Comparison of ENCODE assay signal across 24 cellular contexts in genomic region chr5:9173281-9174048, GRCh38.
DNase-seq lines count a peak whose midpoint lies in the region; ATAC-seq and TF ChIP-seq lines count a peak whose summit lies in the region.
"Had no signal": no experiment of that assay in that cellular context is flagged by ENCODE, and none has a peak within 500 bp of the region (broad histone marks: within the 10 kb centered on the region; RNA-seq: fewer than 3 reads in every experiment).

No MANE protein-coding gene starts in this region.

- H2AFZ ChIP-seq in fibroblast of lung (ENCODE audit: low read length): no peak overlapping the region

- no peak overlapping the region for H3K4me3 ChIP-seq in fibroblast of lung (replicated peaks in 1 of 4; ENCODE audit: control extremely low read depth in 1 of 4, insufficient read depth in 1 of 4, low read depth in 3 of 4, low read length in 4 of 4)
- H3K4me3 ChIP-seq in body of pancreas: no peak overlapping the region
- H3K4me3 ChIP-seq: BLaER1 treated with 17β-estradiol and CSF1 and Interleukin-3, amounts not matched to agents 10 nM and 100 nM; colonic mucosa; left ventricle myocardium inferior; vagina had no signal

- 55 to 90% methylated on average over 3 of the region's 3 CpGs for WGBS in body of pancreas, 2 donors

- no peak overlapping the region for H3K4me2 ChIP-seq in fibroblast of lung (ENCODE audit: extremely low read depth, insufficient read depth, low read length)
- H3K4me2 ChIP-seq: BLaER1 treated with 17β-estradiol and CSF1 and Interleukin-3, amounts not matched to agents 10 nM and 100 nM had no signal

- ATAC-seq in sciatic nerve (peak; percentile 40), body of pancreas (no peak)
- ATAC-seq: stimulated activated naive CD8-positive, alpha-beta T cell treated with anti-CD3 and anti-CD28 coated beads, Interleukin-15, amount 100 ng/mL, for 72 hours had no signal

- H3K4me1 ChIP-seq in fibroblast of lung (ENCODE audit: control insufficient read depth, extremely low read depth, insufficient read depth, low read length) (peaks cover 12% of the 10 kb centered on the region), body of pancreas (no peaks in the 10 kb centered on the region)
- H3K4me1 ChIP-seq: BLaER1 treated with 17β-estradiol and CSF1 and Interleukin-3, amounts not matched to agents 10 nM and 100 nM; colonic mucosa; left ventricle myocardium inferior; vagina had no signal

- peak overlapping the region; percentile 70 for H3K27ac ChIP-seq in fibroblast of lung (ENCODE audit: insufficient read depth, low read length)
- no peak overlapping the region for H3K27ac ChIP-seq in body of pancreas
- H3K27ac ChIP-seq: BLaER1 treated with 17β-estradiol and CSF1 and Interleukin-3, amounts not matched to agents 10 nM and 100 nM; colonic mucosa; HL-60; left ventricle myocardium inferior; vagina had no signal

- H4K20me1 ChIP-seq in fibroblast of lung (ENCODE audit: control insufficient read depth, extremely low read depth, insufficient read depth, low read length): no peaks in the 10 kb centered on the region
- H4K20me1 ChIP-seq: BLaER1 treated with 17β-estradiol and CSF1 and Interleukin-3, amounts not matched to agents 10 nM and 100 nM had no signal

- intact Hi-C loops in sciatic nerve (cut with DNase I): no loop called here
- intact Hi-C loops in body of pancreas (cut with DNase I): no loop called here

- H3K9me3 ChIP-seq in fibroblast of lung (ENCODE audit: control insufficient read depth, insufficient read depth, low read depth, low read length) (no peaks in the 10 kb centered on the region), body of pancreas (no peaks in the 10 kb centered on the region)
- H3K9me3 ChIP-seq: colonic mucosa, vagina had no signal

- TF ChIP-seq CTCF in fibroblast of lung (conservative IDR thresholded peaks at IDR 0.05 in 1 of 2, IDR thresholded peaks at IDR 0.05 in 1 of 2; ENCODE audit: low read depth in 1 of 2, low read length in 2 of 2) (no peak), body of pancreas (IDR thresholded peaks at IDR 0.05) (no peak)

- no peak overlapping the region for H3K9ac ChIP-seq in fibroblast of lung (ENCODE audit: insufficient read depth, low read length)
- H3K9ac ChIP-seq: BLaER1 treated with 17β-estradiol and CSF1 and Interleukin-3, amounts not matched to agents 10 nM and 100 nM had no signal

- H3K27me3 ChIP-seq in fibroblast of lung (ENCODE audit: control insufficient read depth, insufficient read depth, low read length) (no peaks in the 10 kb centered on the region), body of pancreas (no peaks in the 10 kb centered on the region)
- H3K27me3 ChIP-seq: BLaER1 treated with 17β-estradiol and CSF1 and Interleukin-3, amounts not matched to agents 10 nM and 100 nM; colonic mucosa; vagina had no signal

- H3K79me2 ChIP-seq in fibroblast of lung (ENCODE audit: control insufficient read depth, insufficient read depth, low read length): no peaks in the 10 kb centered on the region

- H3K36me3 ChIP-seq in fibroblast of lung (ENCODE audit: control insufficient read depth, insufficient read depth, low read length) (no peaks in the 10 kb centered on the region), body of pancreas (replicated peaks in 1 of 2; ENCODE audit: insufficient read depth in 1 of 2, low read depth in 2 of 2) (no peaks in the 10 kb centered on the region)
- H3K36me3 ChIP-seq: BLaER1 treated with 17β-estradiol and CSF1 and Interleukin-3, amounts not matched to agents 10 nM and 100 nM; colonic mucosa; vagina had no signal

- peak; percentile 65 for DNase-seq in GM03348 (ENCODE audit: low spot score)
- DNase-seq in SW 1271 (lab: John Stamatoyannopoulos, UW): peak; percentile 43 to 80
- DNase-seq in fibroblast of lung (ENCODE audit: low read depth in 2 of 2): peak; percentile 40 to 84
- no peak for DNase-seq in sciatic nerve (ENCODE audit: low spot score)
- DNase-seq in activated gamma-delta T cell treated with Interleukin-2 at 50 U/mL for 16 hours: no peak
- no peak for DNase-seq in NCI-H187 treated with DMSO at 0.1 percent for 48 hours (lab: John Stamatoyannopoulos, UW)
- DNase-seq in islet precursor cell: no peak
- no peak for DNase-seq in body of pancreas
- DNase-seq: activated CD4-positive, alpha-beta T cell treated with anti-CD3 and anti-CD28 coated beads, Interleukin-2, amount 50 U/mL, for 1 hour; activated T-cell treated with anti-CD3 and anti-CD28 coated beads, Interleukin-2, amount 50 U/mL, for 1 hour; colonic mucosa; DMS153; Kasumi-1; left ventricle myocardium inferior; naive B cell; NCI-H1436; NCI-H510A; posterior cingulate gyrus; stimulated activated CD4-positive, alpha-beta T cell treated with anti-CD3 and anti-CD28 coated beads, Interleukin-12 subunit alpha, Interleukin-12 subunit beta, amount 100 ng/mL, for 4 hours; stimulated activated naive CD8-positive, alpha-beta T cell treated with anti-CD3 and anti-CD28 coated beads, Interleukin-15, amount 100 ng/mL, for 72 hours; T1000 had no signal

- no peak for TF ChIP-seq POLR2A in body of pancreas (IDR thresholded peaks at IDR 0.05)

Comparison
In these comparisons a context has a peak if more than half of its experiments do, and no peak if none do; other contexts are left out.
1. DNase-seq: peak in GM03348 (single experiment), SW 1271 (2 of 2) and fibroblast of lung (2 of 2); none in sciatic nerve (single experiment), activated gamma-delta T cell treated with Interleukin-2 at 50 U/mL for 16 hours (single experiment), NCI-H187 treated with DMSO at 0.1 percent for 48 hours (single experiment), islet precursor cell (single experiment) and body of pancreas (0 of 4).